Comparison of ENCODE assay signal across 9 cellular contexts in the genomic region with DNA sequence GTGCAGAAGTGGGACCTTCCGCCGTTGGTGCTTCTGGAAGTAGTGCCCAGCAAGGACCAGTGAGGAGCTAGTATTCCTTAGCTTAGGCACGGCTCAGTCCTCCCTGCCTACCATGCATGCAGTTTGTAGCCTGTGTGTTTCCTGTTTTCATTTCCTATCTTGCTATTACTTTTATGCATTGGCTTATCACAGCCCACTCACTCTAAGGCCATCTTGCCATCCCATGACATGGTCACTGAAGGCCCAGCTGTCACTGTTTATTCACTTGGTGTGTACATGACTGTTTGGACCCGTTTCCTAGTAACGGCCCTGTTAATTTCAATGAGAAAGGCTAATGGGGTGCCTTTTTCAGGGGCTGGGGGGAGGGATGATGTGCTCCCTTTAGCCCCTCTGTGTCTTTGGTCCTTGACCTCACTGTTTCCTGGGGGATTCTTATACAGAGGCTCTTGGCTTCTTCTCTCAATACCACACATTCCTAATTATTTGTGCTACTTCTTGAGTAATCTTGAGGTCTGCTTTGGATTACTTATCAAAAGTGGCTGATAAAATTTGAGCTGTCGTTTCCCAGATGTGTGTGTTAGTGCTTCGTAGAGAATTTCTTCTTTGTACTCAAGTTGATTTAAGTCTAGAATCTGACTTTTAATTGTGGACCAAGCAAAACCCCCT. TPM values are rescaled to one million over a fixed set of nuclear protein-coding genes. Genes with fewer than 3 reads are reported as not detected.
DNase-seq lines count a peak whose midpoint lies in the region; ATAC-seq and TF ChIP-seq lines count a peak whose summit lies in the region.
"Had no signal": no experiment of that assay in that cellular context is flagged by ENCODE, and none has a peak within 500 bp of the region (broad histone marks: within the 10 kb centered on the region; RNA-seq: fewer than 3 reads in every experiment).

No MANE protein-coding gene starts in this region.

- CTCF ChIA-PET in activated CD4-positive, alpha-beta memory T cell treated with anti-CD3 and anti-CD28 coated beads, Interleukin-2, amount 10 ng/mL, durations not matched to agents 7 days and 5 days (lab: Charles Lee), result no interaction called here

- no peaks in the 10 kb centered on the region for H3K9me3 ChIP-seq in BLaER1

- ATAC-seq in HG03439 (IDR thresholded peaks at IDR 0.05; ENCODE audit: unreplicated experiment) (peak; percentile 12), HG02798 (IDR thresholded peaks at IDR 0.05; ENCODE audit: poor library complexity, unreplicated experiment) (no peak)

- peaks cover 96% of the 10 kb centered on the region for H4K20me1 ChIP-seq in BLaER1

- H3K36me3 Mint-ChIP-seq in chondrocyte (ENCODE audit: low read depth) (no peaks in the 10 kb centered on the region), mesothelial cell of epicardium (no peaks in the 10 kb centered on the region)
- H3K36me3 Mint-ChIP-seq in activated CD4-positive, alpha-beta memory T cell treated with anti-CD3 and anti-CD28 coated beads, Interleukin-2, amount 10 ng/mL, durations not matched to agents 7 days and 5 days (ENCODE audit: low read depth), result no peaks in the 10 kb centered on the region

- H3K36me3 ChIP-seq in BLaER1, result no peaks in the 10 kb centered on the region; the same call in 1 of the 2 replicates

- peaks cover 81% of the 10 kb centered on the region for H3K4me1 Mint-ChIP-seq in chondrocyte (ENCODE audit: low read depth)
- peaks cover 43% of the 10 kb centered on the region for H3K4me1 Mint-ChIP-seq in mesothelial cell of epicardium
- H3K4me1 Mint-ChIP-seq in activated CD4-positive, alpha-beta memory T cell treated with anti-CD3 and anti-CD28 coated beads, Interleukin-2, amount 10 ng/mL, durations not matched to agents 7 days and 5 days, result peaks cover 4% of the 10 kb centered on the region

- H3K9me3 Mint-ChIP-seq in chondrocyte (ENCODE audit: low read depth) (no peaks in the 10 kb centered on the region), mesothelial cell of epicardium (no peaks in the 10 kb centered on the region)
- H3K9me3 Mint-ChIP-seq in activated CD4-positive, alpha-beta memory T cell treated with anti-CD3 and anti-CD28 coated beads, Interleukin-2, amount 10 ng/mL, durations not matched to agents 7 days and 5 days, result no peaks in the 10 kb centered on the region

- H3K4me3 ChIP-seq in BLaER1, result peak overlapping the region; percentile 6; the same call in 1 of the 2 replicates

- H3K27ac Mint-ChIP-seq in chondrocyte (ENCODE audit: unreplicated experiment) (peak overlapping the region; percentile 96), mesothelial cell of epicardium (peak overlapping the region; percentile 98)
- H3K27ac Mint-ChIP-seq in activated CD4-positive, alpha-beta memory T cell treated with anti-CD3 and anti-CD28 coated beads, Interleukin-2, amount 10 ng/mL, durations not matched to agents 7 days and 5 days, result no peak overlapping the region

- peak overlapping the region; percentile 57 for H3K27ac ChIP-seq in BLaER1
- H3K27ac ChIP-seq: VCaP had no signal

- no peaks in the 10 kb centered on the region for H3K27me3 Mint-ChIP-seq in chondrocyte (ENCODE audit: low read depth)
- no peaks in the 10 kb centered on the region for H3K27me3 Mint-ChIP-seq in mesothelial cell of epicardium (ENCODE audit: low read depth)
- no peaks in the 10 kb centered on the region for H3K27me3 Mint-ChIP-seq in activated CD4-positive, alpha-beta memory T cell treated with anti-CD3 and anti-CD28 coated beads, Interleukin-2, amount 10 ng/mL, durations not matched to agents 7 days and 5 days

- peak overlapping the region; percentile 77 for H3K4me2 ChIP-seq in BLaER1

- H3K27me3 ChIP-seq in BLaER1, result no peaks in the 10 kb centered on the region

- TF ChIP-seq CTCF in chondrocyte (IDR thresholded peaks at IDR 0.05) (no peak), mesothelial cell of epicardium (IDR thresholded peaks at IDR 0.05; ENCODE audit: unreplicated experiment) (no peak)

- H3K4me3 Mint-ChIP-seq in chondrocyte (ENCODE audit: unreplicated experiment) (peak overlapping the region; percentile 38), mesothelial cell of epicardium (no peak overlapping the region)
- no peak overlapping the region for H3K4me3 Mint-ChIP-seq in activated CD4-positive, alpha-beta memory T cell treated with anti-CD3 and anti-CD28 coated beads, Interleukin-2, amount 10 ng/mL, durations not matched to agents 7 days and 5 days

- peaks cover 73% of the 10 kb centered on the region for H3K4me1 ChIP-seq in BLaER1

- peak overlapping the region; percentile 30; the same call in 1 of the 2 replicates for H3K9ac ChIP-seq in BLaER1

- DNase-seq in chondrocyte (ENCODE audit: low spot score), result no peak
- DNase-seq in mesothelial cell of epicardium (ENCODE audit: low spot score in 2 of 2, unreplicated experiment in 2 of 2), result no peak
- DNase-seq in A172 (ENCODE audit: low spot score), result no peak
- no peak for DNase-seq in activated CD4-positive, alpha-beta memory T cell treated with anti-CD3 and anti-CD28 coated beads, Interleukin-2, amount 10 ng/mL, durations not matched to agents 7 days and 5 days
- DNase-seq in occipital lobe (lab: John Stamatoyannopoulos, UW), result no peak

- POLR2A ChIA-PET in activated CD4-positive, alpha-beta memory T cell treated with anti-CD3 and anti-CD28 coated beads, Interleukin-2, amount 10 ng/mL, durations not matched to agents 7 days and 5 days (lab: Charles Lee), result no interaction called here

RNA-seq across cellular contexts. Expression of a gene that starts 24.5 kb away (rescaled TPM):
- total RNA-seq in chondrocyte (38.1 to 53.7 TPM (median 51.2 TPM) in 3 replicates), mesothelial cell of epicardium (49.0 to 50.7 TPM (median 50.3 TPM) in 3 replicates), occipital lobe (46.3 TPM)
- 10.3 and 10.6 TPM in 2 replicates for total RNA-seq in A172 (2014; rRNA removed; shearing (Covaris generic))
- total RNA-seq in activated CD4-positive, alpha-beta memory T cell treated with anti-CD3 and anti-CD28 coated beads, Interleukin-2, amount 10 ng/mL, durations not matched to agents 7 days and 5 days, result 10 to 100 TPM; 23.7 to 25.9 TPM
